In genomic region chr4:122542411-122543236, GRCh38 we compare ENCODE assay signal across 10 cellular contexts.
DNase-seq lines count a peak whose midpoint lies in the region; ATAC-seq, FAIRE-seq and TF ChIP-seq lines count a peak whose summit lies in the region.
"Had no signal": no experiment of that assay in that cellular context is flagged by ENCODE, and none has a peak within 500 bp of the region (broad histone marks: within the 10 kb centered on the region; RNA-seq: fewer than 3 reads in every experiment).

No MANE protein-coding gene starts in this region.

- H3K9ac ChIP-seq in kidney (ENCODE audit: low read length in 2 of 2) = no peak overlapping the region

- H3K4me3 ChIP-seq in AG09309 (ENCODE audit: control insufficient read depth, low read depth, low read length) = no peak overlapping the region
- H3K4me3 ChIP-seq in body of pancreas = no peak overlapping the region
- no peak overlapping the region for H3K4me3 ChIP-seq in kidney (ENCODE audit: low read length in 2 of 2)
- H3K4me3 ChIP-seq: SK-N-MC had no signal

- H3K36me3 ChIP-seq in body of pancreas (replicated peaks in 1 of 2; ENCODE audit: insufficient read depth in 1 of 2, low read depth in 2 of 2) (no peaks in the 10 kb centered on the region), kidney (ENCODE audit: control insufficient read depth in 1 of 2, insufficient read depth in 2 of 2, low read length in 2 of 2) (no peaks in the 10 kb centered on the region)

- H3K9me3 ChIP-seq in body of pancreas (no peaks in the 10 kb centered on the region), kidney (ENCODE audit: control insufficient read depth in 1 of 2, low read length in 2 of 2) (no peaks in the 10 kb centered on the region)

- no peaks in the 10 kb centered on the region for H3K27me3 ChIP-seq in body of pancreas

- FAIRE-seq in kidney (lab: Jason Lieb, UNC) = no peak

- TF ChIP-seq POLR2A in body of pancreas (IDR thresholded peaks at IDR 0.05) = no peak

- DNase-seq in AG09309 (ENCODE audit: low read depth) (peak; percentile 29), amniotic epithelial cell (ENCODE audit: low read depth) (peak; percentile 76), body of pancreas (no peak), cerebellum (ENCODE audit: low spot score) (no peak), NCI-H526 (lab: John Stamatoyannopoulos, UW) (no peak), kidney (no peak)
- DNase-seq: hippocampal formation had no signal

- H3K4me1 ChIP-seq in body of pancreas (no peaks in the 10 kb centered on the region), kidney (ENCODE audit: control insufficient read depth in 1 of 2, insufficient read depth in 1 of 2, low read depth in 1 of 2, low read length in 2 of 2) (no peaks in the 10 kb centered on the region)

- TF ChIP-seq CTCF in AG09309 (IDR thresholded peaks at IDR 0.05; ENCODE audit: control insufficient read depth, insufficient read depth, low read depth, low read length, missing control alignments) (no peak), body of pancreas (IDR thresholded peaks at IDR 0.05) (no peak), kidney (IDR thresholded peaks at IDR 0.05; ENCODE audit: borderline replicate concordance, extremely low read depth, insufficient read depth) (no peak)

- ATAC-seq in GM19035 (IDR thresholded peaks at IDR 0.05; ENCODE audit: unreplicated experiment) = peak; percentile 90
- peak; percentile 91 for ATAC-seq in HG03064 (IDR thresholded peaks at IDR 0.05; ENCODE audit: low read depth, unreplicated experiment)
- no peak for ATAC-seq in body of pancreas

- 37 to 39% methylated on average over 3 of the region's 3 CpGs for WGBS in body of pancreas, 2 donors

- intact Hi-C loops in body of pancreas (cut with DNase I) = no loop called here
- intact Hi-C loops in kidney (cut with DNase I) = no loop called here

- H3K27ac ChIP-seq in body of pancreas (no peak overlapping the region), kidney (ENCODE audit: low read depth in 2 of 2, low read length in 2 of 2) (no peak overlapping the region)
- H3K27ac ChIP-seq: SK-N-MC had no signal

Comparison
In these comparisons a context has a peak if more than half of its experiments do, and no peak if none do; other contexts are left out.
1. DNase-seq: peak in AG09309 (single experiment) and amniotic epithelial cell (single experiment); none in body of pancreas (0 of 4), cerebellum (single experiment), NCI-H526 (0 of 2) and kidney (single experiment).